ENCODE assay signal across 7 cellular contexts in genomic region chr1:85581138-85581801, GRCh38. TPM values are rescaled to one million over a fixed set of nuclear protein-coding genes. Genes with fewer than 3 reads are reported as not detected.
DNase-seq lines count a peak whose midpoint lies in the region; ATAC-seq and TF ChIP-seq lines count a peak whose summit lies in the region.

No MANE protein-coding gene starts in this region.

- CTCF ChIA-PET in PC-3 (lab: Charles Lee): interaction anchor here (0.6 to 1.4 kb wide), 6 partner anchors 36 to 118 kb away, joined by 3 to 4 read pairs (median 3); no protein-coding TSS in a partner anchor

- peaks cover 62% of the 10 kb centered on the region for H3K79me2 ChIP-seq in PC-3 (ENCODE audit: low read length)

- H3K4me1 ChIP-seq in PC-3 (ENCODE audit: insufficient read depth, low read length) (peaks cover 55% of the 10 kb centered on the region), iPS-20b (ENCODE audit: insufficient read depth, low read length) (peaks cover 48% of the 10 kb centered on the region)

- peaks cover 29% of the 10 kb centered on the region for H4K20me1 ChIP-seq in PC-3 (ENCODE audit: low read length)

- H3K9me2 ChIP-seq in PC-3 (replicated peaks; ENCODE audit: low read length): no peaks in the 10 kb centered on the region

- peak; percentile 65 for DNase-seq in GM03348 (ENCODE audit: low spot score)
- peak; percentile 69 for DNase-seq in PC-3
- DNase-seq in brain microvascular endothelial cell: no peak
- DNase-seq in smooth muscle cell of the brain vasculature (ENCODE audit: low read depth, low spot score): peak; percentile 65

- ATAC-seq in HG02759 (IDR thresholded peaks at IDR 0.05; ENCODE audit: unreplicated experiment) (peak; percentile 32), PC-3 (peak; percentile 6), GM21515 (IDR thresholded peaks at IDR 0.05; ENCODE audit: unreplicated experiment) (no peak)

- H3K27ac ChIP-seq in PC-3 (ENCODE audit: low read length): peak overlapping the region; percentile 74
- peak overlapping the region; percentile 99 for H3K27ac ChIP-seq in brain microvascular endothelial cell
- no peak overlapping the region for H3K27ac ChIP-seq in iPS-20b (ENCODE audit: low read length)

- peak; percentile 82 for TF ChIP-seq CTCF in PC-3 (conservative IDR thresholded peaks at IDR 0.05; ENCODE audit: low read depth, low read length)
- peak; percentile 72 for TF ChIP-seq CTCF in brain microvascular endothelial cell (IDR thresholded peaks at IDR 0.05; ENCODE audit: low read depth, low read length, missing control alignments)

- H3K9me3 ChIP-seq in PC-3 (ENCODE audit: low read length) (no peaks in the 10 kb centered on the region), iPS-20b (ENCODE audit: insufficient read depth, low read depth, low read length) (no peaks in the 10 kb centered on the region)

- intact Hi-C loops in PC-3 (cut with micrococcal nuclease): loop anchor here (1.0 to 5.0 kb wide), 4 partner anchors 126 to 273 kb away; partner anchors contain the start of gene ZNHIT6

- H3K9ac ChIP-seq in PC-3 (ENCODE audit: low read length) (peak overlapping the region; percentile 86), iPS-20b (ENCODE audit: low read depth, low read length) (peak overlapping the region; percentile 90)

- peak overlapping the region; percentile 19; the same call in 1 of the 2 replicates for H2AFZ ChIP-seq in PC-3 (ENCODE audit: low read length)

- no TSS peak for BruUV-seq in PC-3 (replicated peaks; lab: Mats Ljungman, UMichigan)

- in situ Hi-C loops in brain microvascular endothelial cell (cut with HindIII; ENCODE audit: low pct_ligation_motif_present, low sequenced_read_pairs): no loop called here

- no peaks in the 10 kb centered on the region for H3K27me3 ChIP-seq in PC-3 (ENCODE audit: low read length)
- no peaks in the 10 kb centered on the region for H3K27me3 ChIP-seq in brain microvascular endothelial cell (replicated peaks)
- peaks cover 32% of the 10 kb centered on the region for H3K27me3 ChIP-seq in iPS-20b (ENCODE audit: insufficient read depth, low read length)

- peak overlapping the region; percentile 92 for H3K4me2 ChIP-seq in PC-3 (ENCODE audit: low read length)

- peaks cover 25% of the 10 kb centered on the region for H3F3A ChIP-seq in PC-3 (ENCODE audit: low read length, unreplicated experiment)

- H3K36me3 ChIP-seq in PC-3 (ENCODE audit: low read depth, low read length) (peaks cover 29% of the 10 kb centered on the region), brain microvascular endothelial cell (replicated peaks) (peaks cover 28% of the 10 kb centered on the region), iPS-20b (ENCODE audit: insufficient read depth, low read depth, low read length) (peaks cover 27% of the 10 kb centered on the region)

- peak overlapping the region; percentile 97 for H3K4me3 ChIP-seq in PC-3 (ENCODE audit: low read length)
- peak overlapping the region; percentile 97 for H3K4me3 ChIP-seq in brain microvascular endothelial cell (ENCODE audit: low read depth, low read length)
- H3K4me3 ChIP-seq in iPS-20b (ENCODE audit: low read length): peak overlapping the region; percentile 85

- POLR2A ChIA-PET in PC-3 (lab: Charles Lee; ENCODE audit: unreplicated experiment): interaction anchor here (0.6 to 1.8 kb wide), 12 partner anchors 26 to 1123 kb away, joined by 3 to 13 read pairs (median 4); partner anchors contain the start of genes BCL10 and SH3GLB1

RNA-seq across cellular contexts. Expression of gene CCN1, which starts 0.7 kb away (rescaled TPM):
- 85.4 and 123 TPM in 2 replicates for total RNA-seq in PC-3 (2014; rRNA removed)
